1 cellular context compared by ENCODE assay signal in the genomic region with DNA sequence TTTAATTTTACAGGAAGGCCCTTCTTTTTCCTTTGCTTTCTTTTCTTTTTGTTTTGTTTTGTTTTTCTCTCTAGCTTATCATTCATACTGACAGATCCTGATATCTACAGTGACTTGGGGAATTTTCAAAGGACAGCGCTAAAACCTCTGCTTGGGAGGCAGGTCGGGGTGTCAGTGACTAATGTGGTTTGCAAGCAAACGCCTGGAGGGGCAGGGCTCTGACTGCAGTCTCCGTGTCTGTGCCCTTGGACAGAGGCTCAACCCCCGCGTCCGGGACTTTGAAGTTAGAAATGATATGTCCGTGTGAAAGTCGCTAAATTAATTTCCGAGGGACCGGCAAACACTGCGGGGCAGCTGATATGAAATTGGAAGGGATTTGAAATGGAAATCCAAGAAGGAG.
TF ChIP-seq lines count a peak whose summit lies in the region.

No MANE protein-coding gene starts in this region.

TF ChIP-seq in K562, 482 proteins besides CTCF, POLR2A, EP300 and RAD21:
- peak; percentile 48; the same call in 1 of the 2 replicates for TF ChIP-seq SMARCA4 (IDR thresholded peaks at IDR 0.05)
- peak; percentile 45 for TF ChIP-seq FOSL1 (tag; conservative IDR thresholded peaks at IDR 0.05)
- TF ChIP-seq PKNOX1 (IDR thresholded peaks at IDR 0.05): peak; percentile 68
- TF ChIP-seq EGR1 (conservative IDR thresholded peaks at IDR 0.05): 0 out of 2 replicates have a peak, but pooled peaks have one; percentile 23
- TF ChIP-seq NFE2 (IDR thresholded peaks at IDR 0.05; ENCODE audit: low read depth): peak; percentile 55
- TF ChIP-seq, protein P1, sequence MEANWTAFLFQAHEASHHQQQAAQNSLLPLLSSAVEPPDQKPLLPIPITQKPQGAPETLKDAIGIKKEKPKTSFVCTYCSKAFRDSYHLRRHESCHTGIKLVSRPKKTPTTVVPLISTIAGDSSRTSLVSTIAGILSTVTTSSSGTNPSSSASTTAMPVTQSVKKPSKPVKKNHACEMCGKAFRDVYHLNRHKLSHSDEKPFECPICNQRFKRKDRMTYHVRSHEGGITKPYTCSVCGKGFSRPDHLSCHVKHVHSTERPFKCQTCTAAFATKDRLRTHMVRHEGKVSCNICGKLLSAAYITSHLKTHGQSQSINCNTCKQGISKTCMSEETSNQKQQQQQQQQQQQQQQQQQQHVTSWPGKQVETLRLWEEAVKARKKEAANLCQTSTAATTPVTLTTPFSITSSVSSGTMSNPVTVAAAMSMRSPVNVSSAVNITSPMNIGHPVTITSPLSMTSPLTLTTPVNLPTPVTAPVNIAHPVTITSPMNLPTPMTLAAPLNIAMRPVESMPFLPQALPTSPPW (CRISPR knock-in tag; IDR thresholded peaks at IDR 0.05): peak; percentile 48; the same call in 1 of the 2 replicates
- TF ChIP-seq CBFA2T3 (IDR thresholded peaks at IDR 0.05): peak; percentile 34; the same call in 1 of the 2 replicates
- TF ChIP-seq NRF1 (conservative IDR thresholded peaks at IDR 0.05 in 1 of 2, IDR thresholded peaks at IDR 0.05 in 1 of 2): no peak
- TF ChIP-seq DPF2 (IDR thresholded peaks at IDR 0.05): peak; percentile 65
- TF ChIP-seq C11orf30 (IDR thresholded peaks at IDR 0.05; ENCODE audit: low read depth): peak; percentile 28; the same call in 1 of the 2 replicates
- TF ChIP-seq JUND (IDR thresholded peaks at IDR 0.05; ENCODE audit: borderline replicate concordance, low read depth, low read length): no peak
- TF ChIP-seq JUND (tag; IDR thresholded peaks at IDR 0.05; ENCODE audit: borderline replicate concordance, low read depth, low read length): peak; percentile 24; the same call in 1 of the 3 replicates
- TF ChIP-seq MAFK (IDR thresholded peaks at IDR 0.05; ENCODE audit: low read length): no peak
- TF ChIP-seq PRDM10 (IDR thresholded peaks at IDR 0.05; ENCODE audit: partially characterized antibody): peak; percentile 36
- no peak for TF ChIP-seq ZNF830 (CRISPR knock-in tag; IDR thresholded peaks at IDR 0.05)
- peak; percentile 53; the same call in 1 of the 2 replicates for TF ChIP-seq MAFG (tag; conservative IDR thresholded peaks at IDR 0.05)
- no peak for TF ChIP-seq ILK (tag; IDR thresholded peaks at IDR 0.05; ENCODE audit: borderline replicate concordance, low read depth)
- 0 out of 4 replicates have a peak, but pooled peaks of 1 of the 2 experiments have one; percentile 16 for TF ChIP-seq KDM1A (IDR thresholded peaks at IDR 0.05)
- TF ChIP-seq CBFA2T2 (conservative IDR thresholded peaks at IDR 0.05): peak; percentile 17; the same call in 1 of the 2 replicates
- TF ChIP-seq, protein P2, sequence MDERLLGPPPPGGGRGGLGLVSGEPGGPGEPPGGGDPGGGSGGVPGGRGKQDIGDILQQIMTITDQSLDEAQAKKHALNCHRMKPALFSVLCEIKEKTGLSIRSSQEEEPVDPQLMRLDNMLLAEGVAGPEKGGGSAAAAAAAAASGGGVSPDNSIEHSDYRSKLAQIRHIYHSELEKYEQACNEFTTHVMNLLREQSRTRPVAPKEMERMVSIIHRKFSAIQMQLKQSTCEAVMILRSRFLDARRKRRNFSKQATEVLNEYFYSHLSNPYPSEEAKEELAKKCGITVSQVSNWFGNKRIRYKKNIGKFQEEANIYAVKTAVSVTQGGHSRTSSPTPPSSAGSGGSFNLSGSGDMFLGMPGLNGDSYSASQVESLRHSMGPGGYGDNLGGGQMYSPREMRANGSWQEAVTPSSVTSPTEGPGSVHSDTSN (CRISPR knock-in tag; IDR thresholded peaks at IDR 0.05; ENCODE audit: low read depth): no peak
- TF ChIP-seq, protein P2 (tag; conservative IDR thresholded peaks at IDR 0.05; ENCODE audit: low read depth): peak; percentile 92
- TF ChIP-seq SRSF1 (IDR thresholded peaks at IDR 0.05; ENCODE audit: low read depth, low read length): no peak
- no peak for TF ChIP-seq ELF1 (tag; IDR thresholded peaks at IDR 0.05)
- TF ChIP-seq MEIS2 (IDR thresholded peaks at IDR 0.05; ENCODE audit: partially characterized antibody): peak; percentile 88
